20 cellular contexts compared by ENCODE assay signal in genomic region chr5:116583085-116583766, GRCh38. TPM values are rescaled to one million over a fixed set of nuclear protein-coding genes. Genes with fewer than 3 reads are reported as not detected.
DNase-seq lines count a peak whose midpoint lies in the region; ATAC-seq and TF ChIP-seq lines count a peak whose summit lies in the region.
"Had no signal": no experiment of that assay in that cellular context is flagged by ENCODE, and none has a peak within 500 bp of the region (broad histone marks: within the 10 kb centered on the region; RNA-seq: fewer than 3 reads in every experiment).

No MANE protein-coding gene starts in this region.

- intact Hi-C loops in esophagus squamous epithelium (cut with DNase I): no loop called here

- no peaks in the 10 kb centered on the region for H3K9me3 ChIP-seq in esophagus squamous epithelium
- H3K9me3 ChIP-seq: BE2C, vagina had no signal

- peak overlapping the region in 2 of 4 donors; percentile 33 to 73 for H3K27ac ChIP-seq in esophagus squamous epithelium
- H3K27ac ChIP-seq: hepatocyte, HL-60, vagina had no signal

- H3K27me3 ChIP-seq in H7 (ENCODE audit: control insufficient read depth, insufficient read depth, low read length) (no peaks in the 10 kb centered on the region), esophagus squamous epithelium (no peaks in the 10 kb centered on the region)
- H3K27me3 ChIP-seq: BE2C, hepatocyte, vagina had no signal

- TF ChIP-seq POLR2A in esophagus squamous epithelium (IDR thresholded peaks at IDR 0.05): no peak

- H3K4me3 ChIP-seq in H7 (ENCODE audit: insufficient read depth, low read depth, low read length): no peak overlapping the region
- H3K4me3 ChIP-seq in esophagus squamous epithelium: no peak overlapping the region
- H3K4me3 ChIP-seq: hepatocyte, vagina had no signal

- ATAC-seq in GM18907 (IDR thresholded peaks at IDR 0.05; ENCODE audit: unreplicated experiment) (peak; percentile 70), HG03354 (IDR thresholded peaks at IDR 0.05; ENCODE audit: poor library complexity, severe bottlenecking, unreplicated experiment) (peak; percentile 56)
- ATAC-seq: left lobe of liver had no signal

- H3K36me3 ChIP-seq in H7 (replicated peaks; ENCODE audit: control insufficient read depth, insufficient read depth, low read length): no peaks in the 10 kb centered on the region
- no peaks in the 10 kb centered on the region for H3K36me3 ChIP-seq in esophagus squamous epithelium
- H3K36me3 ChIP-seq: BE2C, vagina had no signal

- no peak for TF ChIP-seq CTCF in esophagus squamous epithelium (IDR thresholded peaks at IDR 0.05)

- DNase-seq in dermis blood vessel endothelial cell (peak; percentile 37), non-pigmented ciliary epithelial cell (ENCODE audit: low read depth) (peak; percentile 11), H7 (no peak), esophagus squamous epithelium (lab: John Stamatoyannopoulos, UW) (no peak), NCI-H2227 treated with DMSO at 0.1 percent for 48 hours (lab: John Stamatoyannopoulos, UW) (no peak)
- DNase-seq: activated CD4-positive, alpha-beta T cell treated with anti-CD3 and anti-CD28 coated beads, Interleukin-2, amount 50 U/mL, for 4 hours; activated naive CD8-positive, alpha-beta T cell treated with anti-CD3 and anti-CD28 coated beads, Interleukin-2, amount 10 ng/mL, durations not matched to agents 7 days and 5 days; activated T-cell treated with anti-CD3 and anti-CD28 coated beads, Interleukin-2, amount 50 U/mL, for 24 hours; BE2C; caudate nucleus; DMS79; erythroblast; NCI-H1436; NCI-H446 had no signal

- peaks cover 0 to 37% (median 0%) of the 10 kb centered on the region in 3 donors for H3K4me1 ChIP-seq in esophagus squamous epithelium
- H3K4me1 ChIP-seq: BE2C had no signal

RNA-seq across cellular contexts. Expression of gene SEMA6A, which starts 8.6 kb away (rescaled TPM):
- total RNA-seq in dermis blood vessel endothelial cell (21.1 and 38.1 TPM in 2 replicates), esophagus squamous epithelium (10 to 100 TPM in 1 of 4 donors, 1 to 10 TPM in 3; 3.0 to 28.6 (median 4.3) TPM)
- total RNA-seq in H7 (2014; rRNA removed; shearing (Covaris generic)): 207 and 294 TPM in 2 replicates
- total RNA-seq: activated naive CD8-positive, alpha-beta T cell treated with anti-CD3 and anti-CD28 coated beads, Interleukin-2, amount 10 ng/mL, durations not matched to agents 7 days and 5 days had no signal

Comparison
In these comparisons a context has a peak if more than half of its experiments do, and no peak if none do; other contexts are left out.
1. DNase-seq: peak in dermis blood vessel endothelial cell (single experiment) and non-pigmented ciliary epithelial cell (single experiment); none in H7 (single experiment), esophagus squamous epithelium (single experiment) and NCI-H2227 treated with DMSO at 0.1 percent for 48 hours (single experiment).